In the genomic region with DNA sequence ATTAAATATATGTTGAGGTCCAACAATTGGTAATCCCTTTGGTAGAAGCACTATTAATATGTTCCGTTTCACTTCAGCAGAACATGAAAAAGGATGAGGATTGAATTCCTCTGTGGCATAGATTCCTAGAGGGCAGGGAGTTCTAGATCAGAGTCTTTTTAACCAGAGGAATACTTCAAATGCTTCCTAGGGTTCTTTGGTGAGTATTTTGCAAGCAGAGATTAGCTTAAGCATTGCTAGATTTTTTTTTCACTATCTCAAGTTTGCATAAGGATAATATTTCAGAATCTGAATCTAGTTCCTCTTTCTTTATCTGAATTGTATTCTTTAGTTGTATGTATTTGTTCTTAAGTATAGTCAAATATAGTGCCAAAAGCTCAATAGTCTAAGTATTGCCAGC, we compare ENCODE assay signal across 31 cellular contexts.
"Had no signal": no experiment of that assay in that cellular context is flagged by ENCODE, and none has a peak within 500 bp of the region (broad histone marks: within the 10 kb centered on the region; RNA-seq: fewer than 3 reads in every experiment).

No MANE protein-coding gene starts in this region.

- H3K4me1 ChIP-seq: ascending aorta, body of pancreas, breast epithelium had no signal

- H3K9me3 ChIP-seq: ascending aorta, body of pancreas, breast epithelium, MG63, SJCRH30 had no signal

- H3K4me3 ChIP-seq: ascending aorta, body of pancreas, breast epithelium, MG63, SJCRH30, SK-N-MC had no signal

- H3K27me3 ChIP-seq: ascending aorta, body of pancreas, breast epithelium, MG63, SJCRH30 had no signal

- DNase-seq: activated CD4-positive, alpha-beta memory T cell treated with anti-CD3 and anti-CD28 coated beads, Interleukin-2, amount 10 ng/mL, durations not matched to agents 7 days and 5 days; activated CD4-positive, alpha-beta T cell treated with anti-CD3 and anti-CD28 coated beads for 1 hour; activated CD4-positive, alpha-beta T cell treated with anti-CD3 and anti-CD28 coated beads for 48 hours; activated CD4-positive, CD25-positive, alpha-beta regulatory T cell; activated CD8-positive, alpha-beta memory T cell treated with anti-CD3 and anti-CD28 coated beads for 24 hours; activated CD8-positive, alpha-beta memory T cell treated with anti-CD3 and anti-CD28 coated beads, Interleukin-2, amount 10 ng/mL, durations not matched to agents 7 days and 5 days; activated CD8-positive, alpha-beta memory T cell treated with anti-CD3 and anti-CD28 coated beads, Interleukin-2, amount 50 U/mL, for 48 hours; activated effector memory CD4-positive, alpha-beta T cell treated with Interleukin-2 at 50 U/mL for 16 hours; activated naive CD4-positive, alpha-beta T cell treated with anti-CD3 and anti-CD28 coated beads, Interleukin-2, amount 10 ng/mL, durations not matched to agents 7 days and 5 days; activated naive CD8-positive, alpha-beta T cell treated with anti-CD3 and anti-CD28 coated beads, Interleukin-2, amount 50 U/mL, for 24 hours; activated T-cell treated with anti-CD3 and anti-CD28 coated beads, Interleukin-2, amount 50 U/mL, for 48 hours; amygdala; body of pancreas; Kasumi-1; KBM-7; MG63; NCI-H1105; NCI-H1417 treated with DMSO at 0.1 percent for 48 hours; NCI-H187 treated with DMSO at 0.1 percent for 48 hours; NCI-H2081 treated with DMSO at 0.1 percent for 48 hours; NCI-H226; NCI-H446 treated with DMSO at 0.1 percent for 48 hours; NCI-H524; NCI-H69; Right ventricle myocardium superior; SJCRH30; T1000; WERI-Rb-1 had no signal

- H3K27ac ChIP-seq: ascending aorta, body of pancreas, breast epithelium, SJCRH30, SK-N-MC, WERI-Rb-1 had no signal

- H3K36me3 ChIP-seq: ascending aorta, breast epithelium, MG63, SJCRH30, WERI-Rb-1 had no signal

- ATAC-seq: activated CD8-positive, alpha-beta memory T cell treated with anti-CD3 and anti-CD28 coated beads, Interleukin-2, amount 10 ng/mL, durations not matched to agents 7 days and 5 days; activated naive CD8-positive, alpha-beta T cell treated with anti-CD3 and anti-CD28 coated beads, Interleukin-2, amount 50 U/mL, for 24 hours; body of pancreas had no signal
